Comparison of ENCODE assay signal across 16 cellular contexts in genomic region chr11:2561283-2562180, GRCh38.
DNase-seq lines count a peak whose midpoint lies in the region; ATAC-seq, FAIRE-seq and TF ChIP-seq lines count a peak whose summit lies in the region.
"Had no signal": no experiment of that assay in that cellular context is flagged by ENCODE, and none has a peak within 500 bp of the region (broad histone marks: within the 10 kb centered on the region; RNA-seq: fewer than 3 reads in every experiment).

No MANE protein-coding gene starts in this region.

- H3K27me3 ChIP-seq in H1 (replicated peaks in 1 of 4; ENCODE audit: control insufficient read depth in 3 of 4, extremely low read depth in 1 of 4, insufficient read depth in 3 of 4, low read length in 3 of 4) (peaks cover 2 to 60% (median 33%) of the 10 kb centered on the region in 4 experiments), right lobe of liver (no peaks in the 10 kb centered on the region), stomach (no peaks in the 10 kb centered on the region)

- H2BK15ac ChIP-seq in H1 (ENCODE audit: low read length), result peak overlapping the region; percentile 0; the same call in 1 of the 2 replicates

- no peak overlapping the region for H2BK20ac ChIP-seq in H1 (ENCODE audit: low read length)

- peak; percentile 10 for DNase-seq in activated naive CD4-positive, alpha-beta T cell treated with anti-CD3 and anti-CD28 coated beads, Interleukin-2, amount 50 U/mL, for 16 hours
- DNase-seq in activated naive CD4-positive, alpha-beta T cell treated with Interleukin-2 at 50 U/mL for 16 hours, result no peak
- no peak for DNase-seq in H1 (ENCODE audit: low read depth in 1 of 2, low spot score in 2 of 2)
- peak in 2 of 3 donors; percentile 31 to 52 for DNase-seq in right lobe of liver
- DNase-seq in stomach, result no peak
- DNase-seq in NCI-H524 treated with DMSO at 0.1 percent for 48 hours (lab: John Stamatoyannopoulos, UW), result no peak
- DNase-seq in NCI-H1092 (lab: John Stamatoyannopoulos, UW), result no peak
- DNase-seq: CD4-positive, alpha-beta memory T cell; DMS79; NCI-H226; NK-92 treated with Interleukin-12 subunit alpha and Interleukin-12 subunit beta, amount 100 ng/mL, for 24 hours; WERI-Rb-1 had no signal

- TF ChIP-seq RAD21 in H1 (IDR thresholded peaks at IDR 0.05 in 1 of 2, conservative IDR thresholded peaks at IDR 0.05 in 1 of 2; ENCODE audit: low read depth in 2 of 2, low read length in 2 of 2), result no peak

- TF ChIP-seq POLR2A in H1 (IDR thresholded peaks at IDR 0.05; ENCODE audit: control extremely low read depth in 1 of 2, low read depth in 2 of 2, low read length in 2 of 2) (no peak), right lobe of liver (IDR thresholded peaks at IDR 0.05) (no peak), stomach (IDR thresholded peaks at IDR 0.05) (no peak)

- no peak overlapping the region; the same call in 1 of the 2 replicates for H3K18ac ChIP-seq in H1 (ENCODE audit: extremely low read depth, low read length)

- peak overlapping the region; percentile 98; the same call in 1 of the 2 replicates for H2AK5ac ChIP-seq in H1 (ENCODE audit: low read depth, low read length)

- H3K23ac ChIP-seq in H1 (ENCODE audit: insufficient read length), result no peak overlapping the region

- H3K9ac ChIP-seq in H1 (replicated peaks in 1 of 4; ENCODE audit: extremely low read depth in 1 of 4, low read depth in 3 of 4, low read length in 3 of 4), result no peak overlapping the region; a peak in 1 of 7 replicates

- H4K8ac ChIP-seq in H1 (ENCODE audit: extremely low read depth, insufficient read depth, low read length), result peak overlapping the region; percentile 3; the same call in 1 of the 2 replicates

- H3K4me1 ChIP-seq in H1 (replicated peaks in 1 of 4; ENCODE audit: control insufficient read depth in 3 of 4, insufficient read depth in 4 of 4, low read length in 3 of 4) (peaks cover 0 to 9% (median 2%) of the 10 kb centered on the region in 4 experiments; a peak in 3 of 7 replicates), right lobe of liver (no peaks in the 10 kb centered on the region), stomach (peaks cover 10 to 27% (median 13%) of the 10 kb centered on the region in 4 donors)

- no peak overlapping the region for H3K4ac ChIP-seq in H1 (replicated peaks; ENCODE audit: insufficient read length, low read depth, low read length)

- H3K4me2 ChIP-seq in H1 (ENCODE audit: insufficient read depth in 1 of 2, low read depth in 2 of 2, low read length in 2 of 2), result 0 out of 4 replicates have a peak overlapping the region, but pooled peaks of 1 of the 2 experiments have one; percentile 13

- H3K79me1 ChIP-seq in H1 (ENCODE audit: low read depth, low read length), result no peaks in the 10 kb centered on the region

- H3K36me3 ChIP-seq in H1 (ENCODE audit: control insufficient read depth in 2 of 4, insufficient read depth in 4 of 4, low read length in 3 of 4) (no peaks in the 10 kb centered on the region), right lobe of liver (no peaks in the 10 kb centered on the region), stomach (no peaks in the 10 kb centered on the region)
- H3K36me3 ChIP-seq: WERI-Rb-1 had no signal

- H3K56ac ChIP-seq in H1 (replicated peaks; ENCODE audit: insufficient read length, low read depth, low read length), result no peak overlapping the region

- WGBS in H1 (ENCODE audit: extremely low coverage in 1 of 2, insufficient coverage in 1 of 2, insufficient read length in 1 of 2, insufficient replicate concordance in 2 of 2, low coverage in 1 of 2, low lambda C conversion rate in 2 of 2, missing lambda C conversion rate in 1 of 2), 2 experiments, result 89% methylated on average over 15 of the region's 23 CpGs; no CpG with 5 or more reads in 1 of the 2 experiments
- WGBS in right lobe of liver (ENCODE audit: insufficient coverage, low coverage, low lambda C conversion rate, missing lambda C conversion rate), result 60% methylated on average over 1 of the region's 23 CpGs
- WGBS in stomach, 5 donors, result 70 to 85% (median 82%) methylated on average over 15 to 23 of the region's 23 CpGs

- H2BK12ac ChIP-seq in H1 (ENCODE audit: low read depth, low read length), result 0 out of 2 replicates have a peak overlapping the region, but pooled peaks have one; percentile 60

- FAIRE-seq in H1 (lab: Jason Lieb, UNC), result no peak
- FAIRE-seq: H54, HTR-8/SVneo had no signal

- no peak overlapping the region for H3K14ac ChIP-seq in H1 (ENCODE audit: insufficient read length)

- ATAC-seq in right lobe of liver (peak; percentile 20 to 56 (median 39)), GM21717 (IDR thresholded peaks at IDR 0.05; ENCODE audit: unreplicated experiment) (no peak)
- ATAC-seq: activated T-helper 17 cell treated with anti-CD3 and anti-CD28 coated beads, Interleukin-2, amount 50 U/mL, for 72 hours had no signal

- no peak overlapping the region for H2AFZ ChIP-seq in H1 (ENCODE audit: low read length)

- H2BK120ac ChIP-seq in H1 (replicated peaks; ENCODE audit: low read depth, low read length), result no peak overlapping the region

- H2BK5ac ChIP-seq in H1 (ENCODE audit: low read depth, low read length), result no peak overlapping the region; the same call in 1 of the 2 replicates

- intact Hi-C loops in right lobe of liver (cut with DNase I) (no loop called here), stomach (cut with DNase I; ENCODE audit: low total_unique reads) (no loop called here)

- H4K91ac ChIP-seq in H1 (replicated peaks; ENCODE audit: insufficient read length, low read length), result peak overlapping the region; percentile 74

- H3K79me2 ChIP-seq in H1 (ENCODE audit: control insufficient read depth in 1 of 2, insufficient read depth in 2 of 2, low read length in 2 of 2), result no peaks in the 10 kb centered on the region

- H4K5ac ChIP-seq in H1 (ENCODE audit: insufficient read length, low read depth, low read length), result no peak overlapping the region

- H4K20me1 ChIP-seq in H1 (replicated peaks in 1 of 2; ENCODE audit: control insufficient read depth in 1 of 2, insufficient read depth in 2 of 2, low read length in 2 of 2), result peaks cover 0 to 3% of the 10 kb centered on the region in 2 experiments

- no peak for TF ChIP-seq CTCF in H1 (IDR thresholded peaks at IDR 0.05; ENCODE audit: control extremely low read depth in 1 of 3, insufficient read depth in 1 of 3, low read depth in 1 of 3, low read length in 3 of 3)
- no peak for TF ChIP-seq CTCF in right lobe of liver (IDR thresholded peaks at IDR 0.05)
- no peak for TF ChIP-seq CTCF in stomach (IDR thresholded peaks at IDR 0.05)

- TF ChIP-seq EP300 in H1 (IDR thresholded peaks at IDR 0.05; ENCODE audit: borderline replicate concordance in 1 of 2, low read depth in 2 of 2, low read length in 2 of 2) (no peak), stomach (IDR thresholded peaks at IDR 0.05) (no peak)

- CTCF ChIA-PET in H1 (lab: Charles Lee; ENCODE audit: partially characterized antibody), result interaction anchor here (1.1 kb wide), 1 partner anchor 29 kb away, joined by 3 read pairs; no protein-coding TSS in a partner anchor

- H3K4me3 ChIP-seq in H1 (ENCODE audit: extremely low read depth in 1 of 4, insufficient read depth in 2 of 4, low read depth in 3 of 4, low read length in 4 of 4), result no peak overlapping the region
- no peak overlapping the region for H3K4me3 ChIP-seq in right lobe of liver
- no peak overlapping the region for H3K4me3 ChIP-seq in stomach

- H3K27ac ChIP-seq in H1 (ENCODE audit: low read depth, low read length) (no peak overlapping the region), right lobe of liver (no peak overlapping the region), stomach (peak overlapping the region; percentile 19 to 52 (median 42))
- H3K27ac ChIP-seq: WERI-Rb-1 had no signal

- H3K23me2 ChIP-seq in H1 (ENCODE audit: low read depth, low read length), result no peaks in the 10 kb centered on the region

- peaks cover 0 to 3% of the 10 kb centered on the region in 2 experiments; a peak in 2 of 4 replicates for H3K9me3 ChIP-seq in H1 (ENCODE audit: insufficient read depth in 2 of 2, low read depth in 1 of 2, low read length in 1 of 2)
- H3K9me3 ChIP-seq in right lobe of liver, result no peaks in the 10 kb centered on the region
- H3K9me3 ChIP-seq in stomach, result peaks cover 0 to 4% (median 0%) of the 10 kb centered on the region in 4 donors

- POLR2A ChIA-PET in H1 (lab: Charles Lee; ENCODE audit: partially characterized antibody), result no interaction called here

TF ChIP-seq in H1, 55 proteins besides CTCF, POLR2A, EP300 and RAD21:
- TF ChIP-seq SAP30 (IDR thresholded peaks at IDR 0.05; ENCODE audit: insufficient read depth, insufficient replicate concordance, low read length), result no peak
- TF ChIP-seq SP4 (IDR thresholded peaks at IDR 0.05; ENCODE audit: low read length), result no peak
TF ChIP-seq in H1: peak in this region for 0.

Comparison
In these comparisons a context has a peak if more than half of its experiments do, and no peak if none do; other contexts are left out.
1. DNase-seq: peak in activated naive CD4-positive, alpha-beta T cell treated with anti-CD3 and anti-CD28 coated beads, Interleukin-2, amount 50 U/mL, for 16 hours (single experiment) and right lobe of liver (2 of 3); none in activated naive CD4-positive, alpha-beta T cell treated with Interleukin-2 at 50 U/mL for 16 hours (single experiment), H1 (0 of 2), stomach (single experiment), NCI-H524 treated with DMSO at 0.1 percent for 48 hours (single experiment) and NCI-H1092 (single experiment).
2. H3K27ac ChIP-seq: peak in stomach (5 of 5); none in H1 (single experiment) and right lobe of liver (0 of 3).